In the genomic region with DNA sequence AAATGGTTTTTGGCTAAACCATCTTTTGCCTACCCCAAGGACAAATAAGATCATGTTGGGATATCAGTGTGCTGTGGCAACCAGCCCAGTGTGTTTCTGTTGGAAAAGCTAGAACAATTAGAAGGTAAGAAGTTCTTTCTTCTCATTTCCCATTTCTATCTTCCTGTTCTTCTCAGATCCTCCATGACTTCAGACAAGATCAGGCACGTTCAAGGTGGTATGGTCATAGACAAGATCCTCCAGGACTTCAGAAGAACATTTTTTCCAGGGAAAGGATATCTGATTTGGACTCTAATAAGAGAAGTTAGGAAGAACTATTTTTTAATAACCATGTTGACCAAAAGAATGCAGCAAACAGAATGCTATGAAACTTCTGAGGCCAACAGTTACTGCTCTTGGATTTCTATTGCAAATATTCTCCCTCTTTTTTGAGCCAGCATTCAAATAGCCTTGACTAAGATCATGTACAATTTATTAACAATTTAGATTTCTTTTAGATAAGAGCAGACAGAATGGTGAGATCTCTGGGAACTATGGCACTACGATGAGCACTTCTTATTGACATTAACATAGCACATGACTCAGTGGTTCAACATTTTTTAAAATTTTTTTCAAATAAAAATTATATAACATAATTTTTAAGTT, we compare ENCODE assay signal across 17 cellular contexts. TPM values are rescaled to one million over a fixed set of nuclear protein-coding genes. Genes with fewer than 3 reads are reported as not detected.
DNase-seq lines count a peak whose midpoint lies in the region; ATAC-seq and TF ChIP-seq lines count a peak whose summit lies in the region.
"Had no signal": no experiment of that assay in that cellular context is flagged by ENCODE, and none has a peak within 500 bp of the region (broad histone marks: within the 10 kb centered on the region; RNA-seq: fewer than 3 reads in every experiment).

No MANE protein-coding gene starts in this region.

- no peak for DNase-seq in SK-N-SH
- no peak for DNase-seq in SK-N-MC (ENCODE audit: low read depth, low spot score)
- DNase-seq in epithelial cell of prostate (ENCODE audit: low read depth, low spot score): no peak
- DNase-seq in activated T-cell treated with anti-CD3 and anti-CD28 coated beads for 4 hours: no peak
- no peak for DNase-seq in GDM1 (lab: John Stamatoyannopoulos, UW)
- DNase-seq in Kasumi-1 (lab: John Stamatoyannopoulos, UW): no peak
- DNase-seq: 8988T; CD4-positive, alpha-beta T cell; DMS53; GM23248; NCI-H1694; NCI-H2081 treated with DMSO at 0.1 percent for 48 hours; Peyer's patch; T-helper 1 cell had no signal

- H3K79me2 ChIP-seq in SK-N-SH (ENCODE audit: insufficient read depth): no peaks in the 10 kb centered on the region; the same call in none of the 2 replicates

- H3K36me3 ChIP-seq in SK-N-SH (replicated peaks in 1 of 2; ENCODE audit: control insufficient read depth in 1 of 2, insufficient read depth in 2 of 2, low read length in 1 of 2) (no peaks in the 10 kb centered on the region), SK-N-MC (ENCODE audit: insufficient read depth, low read length) (no peaks in the 10 kb centered on the region)
- H3K36me3 ChIP-seq: Peyer's patch had no signal

- H3K9me3 ChIP-seq in SK-N-SH: no peaks in the 10 kb centered on the region
- H3K9me3 ChIP-seq in SK-N-MC (ENCODE audit: low read depth, low read length): no peaks in the 10 kb centered on the region
- H3K9me3 ChIP-seq: Peyer's patch had no signal

- H4K20me1 ChIP-seq in SK-N-SH (ENCODE audit: insufficient read depth): no peaks in the 10 kb centered on the region

- POLR2A ChIA-PET in SK-N-SH (lab: Yijun Ruan, JAX): no interaction called here

- H2AFZ ChIP-seq in SK-N-SH (ENCODE audit: low read depth): no peak overlapping the region
- H2AFZ ChIP-seq: GM23248 had no signal

- H3K4me2 ChIP-seq in SK-N-SH: no peak overlapping the region

- H3K9ac ChIP-seq in SK-N-SH (no peak overlapping the region), SK-N-MC (ENCODE audit: insufficient read length) (no peak overlapping the region)
- H3K9ac ChIP-seq: GM23248 had no signal

- TF ChIP-seq CTCF in SK-N-SH (IDR thresholded peaks at IDR 0.05): no peak

- H3K27ac ChIP-seq in SK-N-SH (ENCODE audit: low read depth in 2 of 2, low read length in 1 of 2) (peak overlapping the region; percentile 10 to 64; a peak in 2 of 4 replicates), SK-N-MC (0 out of 2 replicates have a peak overlapping the region, but pooled peaks have one; percentile 4), epithelial cell of prostate (peak overlapping the region; percentile 26)
- H3K27ac ChIP-seq: GM23248, Peyer's patch had no signal

- no peak for ATAC-seq in SK-N-SH treated with all-trans-retinoic acid at 6 μM for 48 hours
- ATAC-seq in HG02588 (IDR thresholded peaks at IDR 0.05; ENCODE audit: unreplicated experiment): no peak
- ATAC-seq: Right ventricle myocardium inferior had no signal

- TF ChIP-seq RAD21 in SK-N-SH (IDR thresholded peaks at IDR 0.05; ENCODE audit: low read length): no peak

- CTCF ChIA-PET in SK-N-SH (lab: Yijun Ruan, JAX): interaction anchor here (1.0 kb wide), 1 partner anchor 16 kb away, joined by 3 read pairs; the partner anchor contains the start of gene HYCC1

- no peak for TF ChIP-seq EP300 in SK-N-SH (IDR thresholded peaks at IDR 0.05; ENCODE audit: borderline replicate concordance in 1 of 2, low read depth in 1 of 2, low read length in 1 of 2)

- H3K9me2 ChIP-seq in SK-N-SH: no peaks in the 10 kb centered on the region

- no peaks in the 10 kb centered on the region; a peak in 1 of 4 replicates for H3K4me1 ChIP-seq in SK-N-SH (ENCODE audit: control insufficient read depth in 1 of 2, insufficient read depth in 2 of 2, low read depth in 1 of 2, low read length in 1 of 2)
- H3K4me1 ChIP-seq: Peyer's patch had no signal

- no peaks in the 10 kb centered on the region for H3K27me3 ChIP-seq in SK-N-SH (ENCODE audit: insufficient read depth)
- H3K27me3 ChIP-seq: Peyer's patch had no signal

- 9% methylated on average over 2 of the region's 2 CpGs for WGBS in SK-N-SH (ENCODE audit: low lambda C conversion rate)

- H3K4me3 ChIP-seq in SK-N-SH (ENCODE audit: low read depth in 2 of 2, low read length in 1 of 2) (no peak overlapping the region), SK-N-MC (no peak overlapping the region)
- H3K4me3 ChIP-seq: GM23248, Peyer's patch had no signal

- no peaks in the 10 kb centered on the region for H3F3A ChIP-seq in SK-N-SH (replicated peaks; ENCODE audit: insufficient read depth)

TF ChIP-seq in SK-N-SH, 30 proteins besides CTCF, POLR2A, EP300 and RAD21:
- TF ChIP-seq RXRA (IDR thresholded peaks at IDR 0.05; ENCODE audit: borderline replicate concordance, low read depth): no peak
- TF ChIP-seq NFIC (IDR thresholded peaks at IDR 0.05; ENCODE audit: borderline replicate concordance): no peak
- TF ChIP-seq, protein P1, sequence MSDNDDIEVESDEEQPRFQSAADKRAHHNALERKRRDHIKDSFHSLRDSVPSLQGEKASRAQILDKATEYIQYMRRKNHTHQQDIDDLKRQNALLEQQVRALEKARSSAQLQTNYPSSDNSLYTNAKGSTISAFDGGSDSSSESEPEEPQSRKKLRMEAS (IDR thresholded peaks at IDR 0.05; ENCODE audit: low read depth): no peak
- TF ChIP-seq ELF1 (IDR thresholded peaks at IDR 0.05): no peak
- no peak for TF ChIP-seq TAF1 (IDR thresholded peaks at IDR 0.05; ENCODE audit: borderline replicate concordance, low read depth, low read length)
- TF ChIP-seq, protein P2, sequence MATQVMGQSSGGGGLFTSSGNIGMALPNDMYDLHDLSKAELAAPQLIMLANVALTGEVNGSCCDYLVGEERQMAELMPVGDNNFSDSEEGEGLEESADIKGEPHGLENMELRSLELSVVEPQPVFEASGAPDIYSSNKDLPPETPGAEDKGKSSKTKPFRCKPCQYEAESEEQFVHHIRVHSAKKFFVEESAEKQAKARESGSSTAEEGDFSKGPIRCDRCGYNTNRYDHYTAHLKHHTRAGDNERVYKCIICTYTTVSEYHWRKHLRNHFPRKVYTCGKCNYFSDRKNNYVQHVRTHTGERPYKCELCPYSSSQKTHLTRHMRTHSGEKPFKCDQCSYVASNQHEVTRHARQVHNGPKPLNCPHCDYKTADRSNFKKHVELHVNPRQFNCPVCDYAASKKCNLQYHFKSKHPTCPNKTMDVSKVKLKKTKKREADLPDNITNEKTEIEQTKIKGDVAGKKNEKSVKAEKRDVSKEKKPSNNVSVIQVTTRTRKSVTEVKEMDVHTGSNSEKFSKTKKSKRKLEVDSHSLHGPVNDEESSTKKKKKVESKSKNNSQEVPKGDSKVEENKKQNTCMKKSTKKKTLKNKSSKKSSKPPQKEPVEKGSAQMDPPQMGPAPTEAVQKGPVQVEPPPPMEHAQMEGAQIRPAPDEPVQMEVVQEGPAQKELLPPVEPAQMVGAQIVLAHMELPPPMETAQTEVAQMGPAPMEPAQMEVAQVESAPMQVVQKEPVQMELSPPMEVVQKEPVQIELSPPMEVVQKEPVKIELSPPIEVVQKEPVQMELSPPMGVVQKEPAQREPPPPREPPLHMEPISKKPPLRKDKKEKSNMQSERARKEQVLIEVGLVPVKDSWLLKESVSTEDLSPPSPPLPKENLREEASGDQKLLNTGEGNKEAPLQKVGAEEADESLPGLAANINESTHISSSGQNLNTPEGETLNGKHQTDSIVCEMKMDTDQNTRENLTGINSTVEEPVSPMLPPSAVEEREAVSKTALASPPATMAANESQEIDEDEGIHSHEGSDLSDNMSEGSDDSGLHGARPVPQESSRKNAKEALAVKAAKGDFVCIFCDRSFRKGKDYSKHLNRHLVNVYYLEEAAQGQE (IDR thresholded peaks at IDR 0.05; ENCODE audit: low read depth, low read length): no peak

TF ChIP-seq in SK-N-SH treated with all-trans-retinoic acid at 6 μM for 48 hours, 23 proteins besides CTCF, POLR2A, EP300 and RAD21 (continues in another document):
- TF ChIP-seq, protein P3, sequence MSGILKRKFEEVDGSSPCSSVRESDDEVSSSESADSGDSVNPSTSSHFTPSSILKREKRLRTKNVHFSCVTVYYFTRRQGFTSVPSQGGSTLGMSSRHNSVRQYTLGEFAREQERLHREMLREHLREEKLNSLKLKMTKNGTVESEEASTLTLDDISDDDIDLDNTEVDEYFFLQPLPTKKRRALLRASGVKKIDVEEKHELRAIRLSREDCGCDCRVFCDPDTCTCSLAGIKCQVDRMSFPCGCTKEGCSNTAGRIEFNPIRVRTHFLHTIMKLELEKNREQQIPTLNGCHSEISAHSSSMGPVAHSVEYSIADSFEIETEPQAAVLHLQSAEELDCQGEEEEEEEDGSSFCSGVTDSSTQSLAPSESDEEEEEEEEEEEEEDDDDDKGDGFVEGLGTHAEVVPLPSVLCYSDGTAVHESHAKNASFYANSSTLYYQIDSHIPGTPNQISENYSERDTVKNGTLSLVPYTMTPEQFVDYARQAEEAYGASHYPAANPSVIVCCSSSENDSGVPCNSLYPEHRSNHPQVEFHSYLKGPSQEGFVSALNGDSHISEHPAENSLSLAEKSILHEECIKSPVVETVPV (CRISPR knock-in tag; IDR thresholded peaks at IDR 0.05): no peak
- TF ChIP-seq, protein P4, sequence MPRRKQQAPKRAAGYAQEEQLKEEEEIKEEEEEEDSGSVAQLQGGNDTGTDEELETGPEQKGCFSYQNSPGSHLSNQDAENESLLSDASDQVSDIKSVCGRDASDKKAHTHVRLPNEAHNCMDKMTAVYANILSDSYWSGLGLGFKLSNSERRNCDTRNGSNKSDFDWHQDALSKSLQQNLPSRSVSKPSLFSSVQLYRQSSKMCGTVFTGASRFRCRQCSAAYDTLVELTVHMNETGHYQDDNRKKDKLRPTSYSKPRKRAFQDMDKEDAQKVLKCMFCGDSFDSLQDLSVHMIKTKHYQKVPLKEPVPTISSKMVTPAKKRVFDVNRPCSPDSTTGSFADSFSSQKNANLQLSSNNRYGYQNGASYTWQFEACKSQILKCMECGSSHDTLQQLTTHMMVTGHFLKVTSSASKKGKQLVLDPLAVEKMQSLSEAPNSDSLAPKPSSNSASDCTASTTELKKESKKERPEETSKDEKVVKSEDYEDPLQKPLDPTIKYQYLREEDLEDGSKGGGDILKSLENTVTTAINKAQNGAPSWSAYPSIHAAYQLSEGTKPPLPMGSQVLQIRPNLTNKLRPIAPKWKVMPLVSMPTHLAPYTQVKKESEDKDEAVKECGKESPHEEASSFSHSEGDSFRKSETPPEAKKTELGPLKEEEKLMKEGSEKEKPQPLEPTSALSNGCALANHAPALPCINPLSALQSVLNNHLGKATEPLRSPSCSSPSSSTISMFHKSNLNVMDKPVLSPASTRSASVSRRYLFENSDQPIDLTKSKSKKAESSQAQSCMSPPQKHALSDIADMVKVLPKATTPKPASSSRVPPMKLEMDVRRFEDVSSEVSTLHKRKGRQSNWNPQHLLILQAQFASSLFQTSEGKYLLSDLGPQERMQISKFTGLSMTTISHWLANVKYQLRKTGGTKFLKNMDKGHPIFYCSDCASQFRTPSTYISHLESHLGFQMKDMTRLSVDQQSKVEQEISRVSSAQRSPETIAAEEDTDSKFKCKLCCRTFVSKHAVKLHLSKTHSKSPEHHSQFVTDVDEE (CRISPR knock-in tag; IDR thresholded peaks at IDR 0.05): no peak
- no peak for TF ChIP-seq ARNTL (CRISPR knock-in tag; IDR thresholded peaks at IDR 0.05; ENCODE audit: borderline replicate concordance, low read depth)
- no peak for TF ChIP-seq SNAI2 (CRISPR knock-in tag; IDR thresholded peaks at IDR 0.05)
- no peak for TF ChIP-seq ZFP3 (CRISPR knock-in tag; IDR thresholded peaks at IDR 0.05)

RNA-seq across cellular contexts. Expression of gene HYCC1, which starts 15.9 kb away (rescaled TPM):
- polyA plus RNA-seq in SK-N-SH (2012; rRNA removed): 5.3 and 5.8 TPM in 2 replicates
- polyA plus RNA-seq in SK-N-SH (2012; cell fraction: cytosol; rRNA removed): 7.4 and 9.4 TPM in 2 replicates
- 5.2 and 6.0 TPM in 2 replicates for polyA plus RNA-seq in SK-N-SH (2012; cell fraction: nucleus; rRNA removed)
